ENCODE assay signal across 8 cellular contexts in the genomic region with DNA sequence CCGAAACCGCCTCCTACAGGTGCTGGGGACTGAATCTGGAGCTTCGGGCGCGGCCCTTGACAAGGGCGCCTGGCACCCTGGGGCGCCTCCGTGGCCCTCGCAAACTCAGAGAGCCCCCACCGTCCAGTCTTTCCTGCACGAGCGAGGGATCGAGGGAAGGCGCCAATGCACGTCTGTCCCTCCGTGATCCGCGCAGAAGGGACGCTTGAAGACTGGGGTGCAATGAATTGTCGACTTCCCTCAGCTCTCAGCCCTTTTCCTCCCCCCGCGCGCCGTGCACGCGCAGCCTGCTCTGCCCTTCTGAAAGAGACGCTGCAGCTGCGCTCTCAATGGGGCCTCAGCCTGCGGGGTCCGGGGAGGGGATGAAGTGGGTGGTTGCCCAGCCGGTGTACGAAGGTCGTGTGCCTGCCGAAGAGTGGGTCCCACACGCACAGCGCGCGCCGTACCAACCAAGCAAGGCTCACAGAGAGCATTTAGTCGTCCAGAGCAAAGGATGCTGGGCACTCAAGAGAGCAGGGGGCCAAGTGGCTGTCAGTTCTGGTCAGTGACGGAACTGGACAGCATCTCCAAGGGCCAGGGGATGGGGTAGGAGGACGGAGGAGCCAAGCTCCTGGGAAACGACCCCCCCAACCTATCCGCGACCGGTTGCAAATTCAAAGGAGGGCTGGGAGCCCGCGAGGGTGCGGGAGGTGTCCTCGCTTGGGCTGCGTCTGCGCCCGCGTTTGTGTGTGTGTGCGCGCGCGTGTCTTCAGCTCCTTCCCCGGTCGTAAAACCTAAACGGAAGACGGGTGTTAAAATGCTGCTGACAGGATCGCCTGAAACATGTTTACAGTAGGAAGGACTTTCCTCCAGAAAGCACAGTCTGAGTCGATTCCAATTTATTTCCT. TPM values are rescaled to one million over a fixed set of nuclear protein-coding genes. Genes with fewer than 3 reads are reported as not detected.
A peak's percentile ranks its signal among the peaks of the same experiment; 100 is the strongest.
DNase-seq lines count a peak whose midpoint lies in the region; ATAC-seq and TF ChIP-seq lines count a peak whose summit lies in the region.

No MANE protein-coding gene starts in this region.

- H2AFZ ChIP-seq in PC-9 = peak overlapping the region; percentile 95

- H3K4me3 ChIP-seq in PC-9 = peak overlapping the region; percentile 97

- no peaks in the 10 kb centered on the region for H3K36me3 ChIP-seq in PC-9 (ENCODE audit: low read depth)

- intact Hi-C loops in PC-9 (cut with micrococcal nuclease; ENCODE audit: unreplicated experiment) (loop anchor here (1.0 to 10.0 kb wide), 8 partner anchors 203 to 1859 kb away; no protein-coding TSS in a partner anchor), left cardiac atrium (cut with DNase I) (loop anchor here (2.0 to 10.0 kb wide), 3 partner anchors 799 to 1026 kb away; no protein-coding TSS in a partner anchor)

- peak overlapping the region; percentile 83 for H3K27ac ChIP-seq in PC-9

- ATAC-seq in GM21526 (IDR thresholded peaks at IDR 0.05; ENCODE audit: low FRiP score, unreplicated experiment) (peak; percentile 49), left cardiac atrium (peak; percentile 62 to 72)

- POLR2A ChIA-PET in PC-9 (lab: Charles Lee; ENCODE audit: unreplicated experiment) = interaction anchor here (0.5 to 1.1 kb wide), 10 partner anchors 218 to 799 kb away, joined by 3 to 31 read pairs (median 6); no protein-coding TSS in a partner anchor

- H3K9me3 ChIP-seq in PC-9 (ENCODE audit: insufficient read depth, low read depth) = no peaks in the 10 kb centered on the region

- CTCF ChIA-PET in PC-9 (lab: Charles Lee) = interaction anchor here (0.6 to 1.7 kb wide), 13 partner anchors 21 to 1196 kb away, joined by 3 to 18 read pairs (median 5); no protein-coding TSS in a partner anchor

- no peaks in the 10 kb centered on the region for H3K27me3 ChIP-seq in PC-9 (ENCODE audit: insufficient read depth, low read depth)

- in situ Hi-C loops in G401 (cut with HindIII; ENCODE audit: low sequenced_read_pairs) = no loop called here

- peak overlapping the region; percentile 98 for H3K4me2 ChIP-seq in PC-9

- H3F3A ChIP-seq in PC-9 (ENCODE audit: insufficient read depth, low read depth) = peaks cover 14% of the 10 kb centered on the region

- TF ChIP-seq CTCF in PC-9 (conservative IDR thresholded peaks at IDR 0.05) = no peak

- no peaks in the 10 kb centered on the region for H3K79me2 ChIP-seq in PC-9 (ENCODE audit: low read depth)

- H4K20me1 ChIP-seq in PC-9 (ENCODE audit: insufficient read depth) = no peaks in the 10 kb centered on the region

- peaks cover 12% of the 10 kb centered on the region for H3K4me1 ChIP-seq in PC-9 (replicated peaks; ENCODE audit: insufficient read depth)

- no peaks in the 10 kb centered on the region for H3K9me2 ChIP-seq in PC-9 (ENCODE audit: insufficient read depth)

- DNase-seq in G401 (ENCODE audit: low spot score) (peak; percentile 83), HT1080 (ENCODE audit: low read depth) (peak; percentile 11), PC-9 (peak; percentile 40 to 59), amniotic epithelial cell (ENCODE audit: low read depth) (peak; percentile 55), left cardiac atrium (peak; percentile 59), pons (ENCODE audit: low spot score) (peak; percentile 38), HuH-7 (ENCODE audit: low spot score) (no peak)

- BruUV-seq in PC-9 (replicated peaks; lab: Mats Ljungman, UMichigan) = TSS peak; percentile 78

RNA-seq across cellular contexts. Expression of gene SOX4, which starts 5.4 kb away (rescaled TPM):
- total RNA-seq in G401 (2014; rRNA removed; shearing (Covaris generic)) = 0.17 and 0.25 TPM in 2 replicates
- total RNA-seq in HT1080 (2014; rRNA removed; shearing (Covaris generic)) = 4.5 and 4.8 TPM in 2 replicates
- polyA plus RNA-seq in HT1080 (2015; cell fraction: cytosol; rRNA removed) = 2.8 and 3.5 TPM in 2 replicates
- 4.7 and 5.0 TPM in 2 replicates for polyA plus RNA-seq in HT1080 (2015; cell fraction: nucleus; rRNA removed)
- total RNA-seq in PC-9 (2021) = 32.8 and 36.1 TPM in 2 replicates
- total RNA-seq in left cardiac atrium = 1 to 10 TPM; 5.7 to 7.7 TPM
